Comparison of ENCODE assay signal across 1 cellular context in the genomic region with DNA sequence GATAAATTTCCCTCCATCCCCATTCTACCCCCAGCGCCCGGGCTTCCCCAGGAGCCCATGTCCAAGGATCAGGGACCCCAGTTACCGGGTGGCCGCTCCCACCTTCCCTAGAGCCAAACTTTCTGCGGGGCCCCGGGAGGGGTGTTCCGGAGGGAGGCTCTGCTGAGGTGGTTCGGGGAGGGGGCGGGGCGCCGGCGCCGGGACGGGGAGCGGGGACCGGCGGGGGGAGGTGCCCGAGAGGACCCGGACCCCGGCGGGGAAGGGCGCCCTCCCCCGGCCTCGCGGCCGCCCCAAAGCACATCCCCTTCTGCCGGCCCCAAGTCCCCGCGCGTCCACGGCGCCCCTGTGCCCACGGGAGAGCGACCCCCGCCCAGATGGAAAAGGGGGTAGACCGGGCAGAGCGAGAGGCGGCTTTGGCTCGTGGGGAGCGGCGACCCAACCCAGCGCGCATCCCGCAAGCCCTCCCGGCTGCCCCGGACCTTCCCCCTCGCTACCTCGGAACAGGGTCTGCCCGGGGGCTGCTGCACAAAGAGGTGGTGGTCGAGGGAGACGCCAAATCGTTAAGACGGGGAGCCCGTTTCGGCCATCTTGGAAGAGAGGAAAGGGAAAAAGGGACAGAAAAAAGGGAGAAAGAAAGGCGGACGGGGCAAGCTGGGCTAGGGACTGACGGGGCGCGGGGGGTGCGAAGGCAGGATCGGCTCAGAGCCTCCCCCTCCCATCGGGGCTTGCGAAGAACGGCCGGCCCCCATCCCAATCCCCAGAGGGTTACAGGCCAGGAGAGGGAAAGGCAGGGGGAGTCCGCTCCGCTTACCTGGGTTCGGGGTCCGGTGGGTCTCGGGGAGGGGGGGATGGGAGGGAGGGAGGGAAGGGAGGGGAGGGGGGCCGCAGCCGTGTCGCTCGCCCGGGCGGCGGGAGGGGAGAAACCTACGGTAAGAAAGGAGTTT.
TF ChIP-seq lines count a peak whose summit lies in the region.

No MANE protein-coding gene starts in this region.

TF ChIP-seq in K562, 482 proteins besides CTCF, POLR2A, EP300 and RAD21 (continued from another document):
- peak; percentile 38; the same call in 1 of the 2 replicates for TF ChIP-seq ARID4B (CRISPR knock-in tag; IDR thresholded peaks at IDR 0.05)
- peak; percentile 36; the same call in 1 of the 2 replicates for TF ChIP-seq BCOR (IDR thresholded peaks at IDR 0.05)
- no peak for TF ChIP-seq PURB (CRISPR knock-in tag; IDR thresholded peaks at IDR 0.05; ENCODE audit: low read depth)
- TF ChIP-seq, protein P1, sequence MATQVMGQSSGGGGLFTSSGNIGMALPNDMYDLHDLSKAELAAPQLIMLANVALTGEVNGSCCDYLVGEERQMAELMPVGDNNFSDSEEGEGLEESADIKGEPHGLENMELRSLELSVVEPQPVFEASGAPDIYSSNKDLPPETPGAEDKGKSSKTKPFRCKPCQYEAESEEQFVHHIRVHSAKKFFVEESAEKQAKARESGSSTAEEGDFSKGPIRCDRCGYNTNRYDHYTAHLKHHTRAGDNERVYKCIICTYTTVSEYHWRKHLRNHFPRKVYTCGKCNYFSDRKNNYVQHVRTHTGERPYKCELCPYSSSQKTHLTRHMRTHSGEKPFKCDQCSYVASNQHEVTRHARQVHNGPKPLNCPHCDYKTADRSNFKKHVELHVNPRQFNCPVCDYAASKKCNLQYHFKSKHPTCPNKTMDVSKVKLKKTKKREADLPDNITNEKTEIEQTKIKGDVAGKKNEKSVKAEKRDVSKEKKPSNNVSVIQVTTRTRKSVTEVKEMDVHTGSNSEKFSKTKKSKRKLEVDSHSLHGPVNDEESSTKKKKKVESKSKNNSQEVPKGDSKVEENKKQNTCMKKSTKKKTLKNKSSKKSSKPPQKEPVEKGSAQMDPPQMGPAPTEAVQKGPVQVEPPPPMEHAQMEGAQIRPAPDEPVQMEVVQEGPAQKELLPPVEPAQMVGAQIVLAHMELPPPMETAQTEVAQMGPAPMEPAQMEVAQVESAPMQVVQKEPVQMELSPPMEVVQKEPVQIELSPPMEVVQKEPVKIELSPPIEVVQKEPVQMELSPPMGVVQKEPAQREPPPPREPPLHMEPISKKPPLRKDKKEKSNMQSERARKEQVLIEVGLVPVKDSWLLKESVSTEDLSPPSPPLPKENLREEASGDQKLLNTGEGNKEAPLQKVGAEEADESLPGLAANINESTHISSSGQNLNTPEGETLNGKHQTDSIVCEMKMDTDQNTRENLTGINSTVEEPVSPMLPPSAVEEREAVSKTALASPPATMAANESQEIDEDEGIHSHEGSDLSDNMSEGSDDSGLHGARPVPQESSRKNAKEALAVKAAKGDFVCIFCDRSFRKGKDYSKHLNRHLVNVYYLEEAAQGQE (CRISPR knock-in tag; IDR thresholded peaks at IDR 0.05; ENCODE audit: low read depth): 0 out of 2 replicates have a peak, but pooled peaks have one; percentile 31
- TF ChIP-seq MTA3 (IDR thresholded peaks at IDR 0.05; ENCODE audit: borderline replicate concordance): peak; percentile 64; the same call in 1 of the 2 replicates
- peak; percentile 72; the same call in 1 of the 2 replicates for TF ChIP-seq HLTF (IDR thresholded peaks at IDR 0.05)
- TF ChIP-seq IRF2 (CRISPR knock-in tag; IDR thresholded peaks at IDR 0.05): no peak
- TF ChIP-seq ZNF583 (CRISPR knock-in tag; IDR thresholded peaks at IDR 0.05): no peak
- TF ChIP-seq TGIF2 (CRISPR knock-in tag; IDR thresholded peaks at IDR 0.05): no peak
- peak; percentile 54; the same call in 1 of the 2 replicates for TF ChIP-seq HDAC2 (IDR thresholded peaks at IDR 0.05)
- no peak for TF ChIP-seq CBX1 (IDR thresholded peaks at IDR 0.05; ENCODE audit: low read depth)
- TF ChIP-seq TARDBP (IDR thresholded peaks at IDR 0.05): peak; percentile 79; the same call in 1 of the 2 replicates
- 0 out of 2 replicates have a peak, but pooled peaks have one; percentile 55 for TF ChIP-seq ZC3H8 (IDR thresholded peaks at IDR 0.05)
- 0 out of 2 replicates have a peak, but pooled peaks have one; percentile 37 for TF ChIP-seq LARP7 (IDR thresholded peaks at IDR 0.05)
- TF ChIP-seq ZBTB8A (IDR thresholded peaks at IDR 0.05; ENCODE audit: partially characterized antibody): no peak
- no peak for TF ChIP-seq ZNF77 (CRISPR knock-in tag; IDR thresholded peaks at IDR 0.05)
- TF ChIP-seq MTA1 (IDR thresholded peaks at IDR 0.05; ENCODE audit: borderline replicate concordance): 0 out of 2 replicates have a peak, but pooled peaks have one; percentile 46
- TF ChIP-seq ZNF23 (CRISPR knock-in tag; IDR thresholded peaks at IDR 0.05): no peak
- TF ChIP-seq PHF8 (IDR thresholded peaks at IDR 0.05; ENCODE audit: borderline replicate concordance, low read length): peak; percentile 45; the same call in 1 of the 2 replicates
- TF ChIP-seq MTF1 (CRISPR knock-in tag; IDR thresholded peaks at IDR 0.05; ENCODE audit: borderline replicate concordance): no peak
- TF ChIP-seq CHD2 (IDR thresholded peaks at IDR 0.05; ENCODE audit: low read depth, low read length): no peak
- TF ChIP-seq FOXP1 (CRISPR knock-in tag; IDR thresholded peaks at IDR 0.05): no peak
